ENCODE assay signal across 14 cellular contexts in the genomic region with DNA sequence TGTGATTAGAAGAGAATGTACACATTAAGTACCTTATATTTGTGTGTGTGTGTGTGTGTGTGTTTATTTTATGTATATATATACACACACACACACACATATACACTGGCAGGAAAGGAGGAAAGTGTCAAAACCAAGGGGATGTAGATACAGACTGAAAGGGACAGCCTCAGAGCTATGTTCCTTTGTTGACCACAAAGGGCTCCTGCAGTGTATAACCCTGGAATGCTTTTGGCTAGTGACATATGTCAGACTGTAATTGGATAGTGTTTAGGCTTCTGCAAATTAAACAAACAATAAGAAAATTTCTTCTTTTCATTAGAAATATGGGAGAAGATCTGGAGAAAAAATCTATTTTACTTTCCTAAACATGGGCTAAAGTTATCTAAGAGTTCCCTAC. TPM values are rescaled to one million over a fixed set of nuclear protein-coding genes. Genes with fewer than 3 reads are reported as not detected.
DNase-seq lines count a peak whose midpoint lies in the region; ATAC-seq and TF ChIP-seq lines count a peak whose summit lies in the region.
"Had no signal": no experiment of that assay in that cellular context is flagged by ENCODE, and none has a peak within 500 bp of the region (broad histone marks: within the 10 kb centered on the region; RNA-seq: fewer than 3 reads in every experiment).

No MANE protein-coding gene starts in this region.

- H3K9ac ChIP-seq in skeletal muscle tissue (ENCODE audit: low read depth in 1 of 3, low read length in 3 of 3) = no peak overlapping the region

- DNase-seq in cardiac muscle cell (ENCODE audit: low read depth in 1 of 2, low spot score in 1 of 2) (no peak), left ventricle myocardium superior (no peak), NCI-H82 treated with DMSO at 0.1 percent for 48 hours (lab: John Stamatoyannopoulos, UW; ENCODE audit: unreplicated experiment) (peak; percentile 51), left lobe of liver (ENCODE audit: low spot score) (no peak), HT-29 (ENCODE audit: low spot score) (no peak)
- DNase-seq in stimulated activated naive CD4-positive, alpha-beta T cell (lab: John Stamatoyannopoulos, UW) = no peak
- DNase-seq: BE2C; CD4-positive, alpha-beta memory T cell; NCI-H1436 treated with DMSO at 0.1 percent for 48 hours; NCI-H2107; SHP77 treated with DMSO at 0.1 percent for 48 hours had no signal

- no peak for TF ChIP-seq CTCF in cardiac muscle cell (IDR thresholded peaks at IDR 0.05; ENCODE audit: low read depth, low read length)

- H3K4me3 ChIP-seq in cardiac muscle cell (no peak overlapping the region), skeletal muscle tissue (ENCODE audit: low read length in 3 of 3) (no peak overlapping the region)

- H3K4me1 ChIP-seq in cardiac muscle cell (ENCODE audit: low read depth) = no peaks in the 10 kb centered on the region
- peaks cover 30 to 42% (median 34%) of the 10 kb centered on the region in 3 donors for H3K4me1 ChIP-seq in skeletal muscle tissue (ENCODE audit: control insufficient read depth in 3 of 3, insufficient read depth in 3 of 3, low read length in 3 of 3)
- H3K4me1 ChIP-seq: BE2C had no signal

- peak overlapping the region; percentile 21 for H3K27ac ChIP-seq in cardiac muscle cell
- peak overlapping the region; percentile 23 for H3K27ac ChIP-seq in skeletal muscle tissue (ENCODE audit: low read depth, low read length)

- ATAC-seq in left ventricle myocardium superior (no peak), left lobe of liver (peak; percentile 40)
- ATAC-seq in stimulated activated memory B cell treated with anti-CD40 and anti-IgM and Interleukin-4, amounts not matched to agents 10 μg/mL and 1 μg/mL and 100 μg/mL, for 72 hours = no peak

- H3K4me1 Mint-ChIP-seq in stimulated activated memory B cell treated with anti-CD40 and anti-IgM and Interleukin-4, amounts not matched to agents 10 μg/mL and 1 μg/mL and 100 μg/mL, for 72 hours = peaks cover 13% of the 10 kb centered on the region

- intact Hi-C loops in left ventricle myocardium superior (cut with micrococcal nuclease) = no loop called here

- no peaks in the 10 kb centered on the region for H3K27me3 Mint-ChIP-seq in stimulated activated memory B cell treated with anti-CD40 and anti-IgM and Interleukin-4, amounts not matched to agents 10 μg/mL and 1 μg/mL and 100 μg/mL, for 72 hours
- H3K27me3 Mint-ChIP-seq: CD4-positive, alpha-beta memory T cell had no signal

- peaks cover 47% of the 10 kb centered on the region for H3K36me3 Mint-ChIP-seq in stimulated activated memory B cell treated with anti-CD40 and anti-IgM and Interleukin-4, amounts not matched to agents 10 μg/mL and 1 μg/mL and 100 μg/mL, for 72 hours

- H3K27me3 ChIP-seq in cardiac muscle cell (no peaks in the 10 kb centered on the region), skeletal muscle tissue (ENCODE audit: control insufficient read depth in 3 of 3, insufficient read depth in 3 of 3, low read length in 3 of 3) (no peaks in the 10 kb centered on the region)
- H3K27me3 ChIP-seq: BE2C had no signal

- no peak overlapping the region for H3K4me3 Mint-ChIP-seq in stimulated activated memory B cell treated with anti-CD40 and anti-IgM and Interleukin-4, amounts not matched to agents 10 μg/mL and 1 μg/mL and 100 μg/mL, for 72 hours
- H3K4me3 Mint-ChIP-seq: CD4-positive, alpha-beta memory T cell had no signal

- no peak overlapping the region for H3K27ac Mint-ChIP-seq in stimulated activated memory B cell treated with anti-CD40 and anti-IgM and Interleukin-4, amounts not matched to agents 10 μg/mL and 1 μg/mL and 100 μg/mL, for 72 hours

- H3K9me3 ChIP-seq in cardiac muscle cell (ENCODE audit: low read depth) = no peaks in the 10 kb centered on the region
- H3K9me3 ChIP-seq in skeletal muscle tissue (ENCODE audit: control insufficient read depth in 3 of 3, low read length in 3 of 3) = no peaks in the 10 kb centered on the region
- H3K9me3 ChIP-seq: BE2C had no signal

- H3K36me3 ChIP-seq in cardiac muscle cell (peaks cover 29% of the 10 kb centered on the region), skeletal muscle tissue (ENCODE audit: control insufficient read depth in 3 of 3, insufficient read depth in 3 of 3, low read length in 3 of 3) (peaks cover 0 to 18% (median 13%) of the 10 kb centered on the region in 3 donors)

- no peaks in the 10 kb centered on the region for H3K9me3 Mint-ChIP-seq in stimulated activated memory B cell treated with anti-CD40 and anti-IgM and Interleukin-4, amounts not matched to agents 10 μg/mL and 1 μg/mL and 100 μg/mL, for 72 hours
- H3K9me3 Mint-ChIP-seq: CD4-positive, alpha-beta memory T cell had no signal

RNA-seq across cellular contexts. Expression of a gene that starts 15.9 kb away (rescaled TPM):
- 51.4 and 75.6 TPM in 2 replicates for total RNA-seq in cardiac muscle cell
- polyA plus RNA-seq in cardiac muscle cell = 42.1 and 62.1 TPM in 2 replicates
- total RNA-seq in left ventricle myocardium superior = 41.7 TPM
- 22.8 TPM for total RNA-seq in left lobe of liver
- 17.7 TPM for total RNA-seq in skeletal muscle tissue
- total RNA-seq in HT-29 (2014; rRNA removed; shearing (Covaris generic)) = 28.6 and 32.5 TPM in 2 replicates

RNA-seq across cellular contexts. Expression of a gene that starts 19.9 kb away (rescaled TPM):
- total RNA-seq in cardiac muscle cell = 5.5 and 14.3 TPM in 2 replicates
- 7.9 and 19.2 TPM in 2 replicates for polyA plus RNA-seq in cardiac muscle cell
- 1.1 TPM for total RNA-seq in left ventricle myocardium superior
- total RNA-seq in left lobe of liver = not detected
- 4.2 TPM for total RNA-seq in skeletal muscle tissue
- total RNA-seq in HT-29 (2014; rRNA removed; shearing (Covaris generic)) = not detected in 2 replicates
- total RNA-seq: CD4-positive, alpha-beta memory T cell; H4 had no signal
- polyA plus RNA-seq: CD4-positive, alpha-beta memory T cell had no signal

RNA-seq across cellular contexts. Expression of a gene that starts 35.1 kb away (rescaled TPM):
- 0.18 TPM in 1 of 2 replicates, not detected in the other for total RNA-seq in cardiac muscle cell
- polyA plus RNA-seq in cardiac muscle cell = 0.10 and 0.82 TPM in 2 replicates
- not detected for total RNA-seq in left ventricle myocardium superior
- total RNA-seq in left lobe of liver = not detected
- not detected for total RNA-seq in skeletal muscle tissue
- total RNA-seq in HT-29 (2014; rRNA removed; shearing (Covaris generic)) = 0.15 and 0.16 TPM in 2 replicates
- total RNA-seq: CD4-positive, alpha-beta memory T cell; H4 had no signal
- polyA plus RNA-seq: CD4-positive, alpha-beta memory T cell had no signal
